In genomic region chr2:158745067-158745865, GRCh38 we compare ENCODE assay signal across 11 cellular contexts. TPM values are rescaled to one million over a fixed set of nuclear protein-coding genes. Genes with fewer than 3 reads are reported as not detected.
DNase-seq lines count a peak whose midpoint lies in the region; ATAC-seq lines count a peak whose summit lies in the region.
"Had no signal": no experiment of that assay in that cellular context is flagged by ENCODE, and none has a peak within 500 bp of the region (broad histone marks: within the 10 kb centered on the region; RNA-seq: fewer than 3 reads in every experiment).

No MANE protein-coding gene starts in this region.

- H3K27me3 Mint-ChIP-seq in activated CD8-positive, alpha-beta T cell treated with anti-CD3 and anti-CD28 coated beads, Interleukin-2, amount 10 ng/mL, durations not matched to agents 7 days and 5 days (ENCODE audit: low read depth) = peaks cover 20% of the 10 kb centered on the region

- peak; percentile 51 for DNase-seq in NCI-H510A treated with DMSO at 0.1 percent for 48 hours (lab: John Stamatoyannopoulos, UW)
- no peak for DNase-seq in NCI-H510A (lab: John Stamatoyannopoulos, UW)
- peak; percentile 82 for DNase-seq in NCI-H2171 treated with DMSO at 0.1 percent for 48 hours (lab: John Stamatoyannopoulos, UW)
- DNase-seq in activated CD8-positive, alpha-beta T cell treated with anti-CD3 and anti-CD28 coated beads, Interleukin-2, amount 10 ng/mL, durations not matched to agents 7 days and 5 days = peak; percentile 49
- DNase-seq in foreskin melanocyte = peak; percentile 31
- DNase-seq in occipital lobe (lab: John Stamatoyannopoulos, UW) = peak; percentile 37
- no peak for DNase-seq in posterior vena cava (ENCODE audit: low spot score)

- H3K4me3 Mint-ChIP-seq in activated CD8-positive, alpha-beta T cell treated with anti-CD3 and anti-CD28 coated beads, Interleukin-2, amount 10 ng/mL, durations not matched to agents 7 days and 5 days = no peak overlapping the region
- H3K4me3 Mint-ChIP-seq: CD8-positive, alpha-beta memory T cell had no signal

- POLR2A ChIA-PET in activated CD8-positive, alpha-beta T cell treated with anti-CD3 and anti-CD28 coated beads, Interleukin-2, amount 10 ng/mL, durations not matched to agents 7 days and 5 days (lab: Charles Lee) = no interaction called here

- CTCF ChIA-PET in activated CD8-positive, alpha-beta T cell treated with anti-CD3 and anti-CD28 coated beads, Interleukin-2, amount 10 ng/mL, durations not matched to agents 7 days and 5 days (lab: Charles Lee) = interaction anchor here (0.9 to 5.2 kb wide), 13 partner anchors 9 to 1161 kb away, joined by 3 to 41 read pairs (median 4); no protein-coding TSS in a partner anchor

- intact Hi-C loops in posterior vena cava (cut with DNase I) = loop anchor here in 1 of 2 donors (5.0 kb wide), 1 partner anchor 723 kb away; no protein-coding TSS in a partner anchor

- ATAC-seq in HG02763 (IDR thresholded peaks at IDR 0.05; ENCODE audit: unreplicated experiment) = peak; percentile 64
- ATAC-seq in activated CD8-positive, alpha-beta T cell treated with anti-CD3 and anti-CD28 coated beads, Interleukin-2, amount 10 ng/mL, durations not matched to agents 7 days and 5 days = no peak

- H3K36me3 Mint-ChIP-seq in activated CD8-positive, alpha-beta T cell treated with anti-CD3 and anti-CD28 coated beads, Interleukin-2, amount 10 ng/mL, durations not matched to agents 7 days and 5 days (ENCODE audit: low read depth) = no peaks in the 10 kb centered on the region
- H3K36me3 Mint-ChIP-seq: activated naive CD4-positive, alpha-beta T cell treated with anti-CD3 and anti-CD28 coated beads, Interleukin-2, amount 50 U/mL, for 72 hours; CD8-positive, alpha-beta memory T cell had no signal

- H3K9me3 Mint-ChIP-seq in activated CD8-positive, alpha-beta T cell treated with anti-CD3 and anti-CD28 coated beads, Interleukin-2, amount 10 ng/mL, durations not matched to agents 7 days and 5 days (ENCODE audit: insufficient read depth) = no peaks in the 10 kb centered on the region
- H3K9me3 Mint-ChIP-seq: activated naive CD4-positive, alpha-beta T cell treated with anti-CD3 and anti-CD28 coated beads, Interleukin-2, amount 50 U/mL, for 72 hours had no signal

- H3K27ac Mint-ChIP-seq in activated CD8-positive, alpha-beta T cell treated with anti-CD3 and anti-CD28 coated beads, Interleukin-2, amount 10 ng/mL, durations not matched to agents 7 days and 5 days = no peak overlapping the region
- H3K27ac Mint-ChIP-seq: activated naive CD4-positive, alpha-beta T cell treated with anti-CD3 and anti-CD28 coated beads, Interleukin-2, amount 50 U/mL, for 72 hours had no signal

- peaks cover 5% of the 10 kb centered on the region for H3K4me1 Mint-ChIP-seq in activated CD8-positive, alpha-beta T cell treated with anti-CD3 and anti-CD28 coated beads, Interleukin-2, amount 10 ng/mL, durations not matched to agents 7 days and 5 days (ENCODE audit: low read depth)
- H3K4me1 Mint-ChIP-seq: CD8-positive, alpha-beta memory T cell had no signal

RNA-seq across cellular contexts. Expression of gene DAPL1, which starts 49.9 kb away (rescaled TPM):
- not detected for total RNA-seq in activated CD8-positive, alpha-beta T cell treated with anti-CD3 and anti-CD28 coated beads, Interleukin-2, amount 10 ng/mL, durations not matched to agents 7 days and 5 days
- total RNA-seq in occipital lobe = not detected
- not detected for total RNA-seq in posterior vena cava
- total RNA-seq: activated naive CD4-positive, alpha-beta T cell treated with anti-CD3 and anti-CD28 coated beads, Interleukin-2, amount 50 U/mL, for 72 hours; CD8-positive, alpha-beta memory T cell; thoracic aorta had no signal

Comparison
In these comparisons a context has a peak if more than half of its experiments do, and no peak if none do; other contexts are left out.
1. DNase-seq: peak in NCI-H510A treated with DMSO at 0.1 percent for 48 hours (single experiment), NCI-H2171 treated with DMSO at 0.1 percent for 48 hours (single experiment), activated CD8-positive, alpha-beta T cell treated with anti-CD3 and anti-CD28 coated beads, Interleukin-2, amount 10 ng/mL, durations not matched to agents 7 days and 5 days (single experiment), foreskin melanocyte (single experiment) and occipital lobe (single experiment); none in NCI-H510A (single experiment) and posterior vena cava (single experiment).